ENCODE assay signal across 1 cellular context in the genomic region with DNA sequence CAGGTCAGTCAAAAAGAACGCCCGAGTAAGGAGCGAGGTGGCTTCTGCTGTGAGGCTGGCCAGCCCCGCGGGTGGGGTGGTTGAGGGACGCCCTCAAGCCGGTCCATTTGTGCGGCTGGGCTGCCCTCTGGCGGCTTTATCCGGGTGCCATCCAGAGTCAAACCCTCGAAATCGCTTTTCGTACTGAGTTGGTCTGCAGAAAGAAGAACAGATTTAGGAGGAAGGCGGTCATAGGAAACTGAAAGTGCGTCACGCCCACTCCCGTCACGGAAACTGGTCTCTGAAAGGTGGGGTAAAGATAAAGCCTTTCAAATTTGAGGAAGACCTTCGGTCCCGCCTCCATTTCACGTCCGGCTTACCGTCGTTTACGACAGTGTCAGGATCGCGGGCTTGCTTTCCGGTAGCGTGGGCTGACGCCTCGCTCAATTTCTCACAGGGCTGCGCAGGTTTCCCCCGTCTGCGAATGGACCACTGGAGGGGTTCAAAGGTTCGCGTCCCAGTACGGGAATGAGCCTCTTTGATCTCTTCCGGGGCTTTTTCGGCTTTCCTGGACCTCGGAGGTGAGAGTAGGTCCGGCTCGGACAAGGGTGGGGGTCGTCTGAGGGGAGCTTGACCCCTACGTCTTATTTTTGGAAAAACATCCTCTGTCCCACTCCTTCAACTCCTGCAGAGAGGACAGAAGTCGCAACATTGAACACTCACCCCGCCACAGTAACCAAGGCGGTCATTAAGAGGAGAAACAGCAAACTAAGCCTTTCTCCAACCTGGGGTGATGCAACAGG.
TF ChIP-seq lines count a peak whose summit lies in the region.

HAX1 (plus strand) TSS at position 413 of the 782 bp plus-strand sequence; CDS start at position 508, 95 bp downstream.

TF ChIP-seq in HepG2, 621 proteins besides CTCF, POLR2A, EP300 and RAD21 (continued from another document and continues in another):
- 0 out of 2 replicates have a peak, but pooled peaks have one; percentile 50 for TF ChIP-seq UBTF (CRISPR knock-in tag; IDR thresholded peaks at IDR 0.05)
- TF ChIP-seq NFKB2 (CRISPR knock-in tag; IDR thresholded peaks at IDR 0.05; ENCODE audit: borderline replicate concordance): no peak
- TF ChIP-seq HNF4G (IDR thresholded peaks at IDR 0.05; ENCODE audit: borderline replicate concordance, low read depth, low read length): peak; percentile 42; the same call in 1 of the 2 replicates
- TF ChIP-seq HNF4G (CRISPR knock-in tag; IDR thresholded peaks at IDR 0.05; ENCODE audit: borderline replicate concordance, low read depth): no peak; the same call in 1 of the 2 replicates
- TF ChIP-seq, protein P1, sequence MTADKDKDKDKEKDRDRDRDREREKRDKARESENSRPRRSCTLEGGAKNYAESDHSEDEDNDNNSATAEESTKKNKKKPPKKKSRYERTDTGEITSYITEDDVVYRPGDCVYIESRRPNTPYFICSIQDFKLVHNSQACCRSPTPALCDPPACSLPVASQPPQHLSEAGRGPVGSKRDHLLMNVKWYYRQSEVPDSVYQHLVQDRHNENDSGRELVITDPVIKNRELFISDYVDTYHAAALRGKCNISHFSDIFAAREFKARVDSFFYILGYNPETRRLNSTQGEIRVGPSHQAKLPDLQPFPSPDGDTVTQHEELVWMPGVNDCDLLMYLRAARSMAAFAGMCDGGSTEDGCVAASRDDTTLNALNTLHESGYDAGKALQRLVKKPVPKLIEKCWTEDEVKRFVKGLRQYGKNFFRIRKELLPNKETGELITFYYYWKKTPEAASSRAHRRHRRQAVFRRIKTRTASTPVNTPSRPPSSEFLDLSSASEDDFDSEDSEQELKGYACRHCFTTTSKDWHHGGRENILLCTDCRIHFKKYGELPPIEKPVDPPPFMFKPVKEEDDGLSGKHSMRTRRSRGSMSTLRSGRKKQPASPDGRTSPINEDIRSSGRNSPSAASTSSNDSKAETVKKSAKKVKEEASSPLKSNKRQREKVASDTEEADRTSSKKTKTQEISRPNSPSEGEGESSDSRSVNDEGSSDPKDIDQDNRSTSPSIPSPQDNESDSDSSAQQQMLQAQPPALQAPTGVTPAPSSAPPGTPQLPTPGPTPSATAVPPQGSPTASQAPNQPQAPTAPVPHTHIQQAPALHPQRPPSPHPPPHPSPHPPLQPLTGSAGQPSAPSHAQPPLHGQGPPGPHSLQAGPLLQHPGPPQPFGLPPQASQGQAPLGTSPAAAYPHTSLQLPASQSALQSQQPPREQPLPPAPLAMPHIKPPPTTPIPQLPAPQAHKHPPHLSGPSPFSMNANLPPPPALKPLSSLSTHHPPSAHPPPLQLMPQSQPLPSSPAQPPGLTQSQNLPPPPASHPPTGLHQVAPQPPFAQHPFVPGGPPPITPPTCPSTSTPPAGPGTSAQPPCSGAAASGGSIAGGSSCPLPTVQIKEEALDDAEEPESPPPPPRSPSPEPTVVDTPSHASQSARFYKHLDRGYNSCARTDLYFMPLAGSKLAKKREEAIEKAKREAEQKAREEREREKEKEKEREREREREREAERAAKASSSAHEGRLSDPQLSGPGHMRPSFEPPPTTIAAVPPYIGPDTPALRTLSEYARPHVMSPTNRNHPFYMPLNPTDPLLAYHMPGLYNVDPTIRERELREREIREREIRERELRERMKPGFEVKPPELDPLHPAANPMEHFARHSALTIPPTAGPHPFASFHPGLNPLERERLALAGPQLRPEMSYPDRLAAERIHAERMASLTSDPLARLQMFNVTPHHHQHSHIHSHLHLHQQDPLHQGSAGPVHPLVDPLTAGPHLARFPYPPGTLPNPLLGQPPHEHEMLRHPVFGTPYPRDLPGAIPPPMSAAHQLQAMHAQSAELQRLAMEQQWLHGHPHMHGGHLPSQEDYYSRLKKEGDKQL (CRISPR knock-in tag; IDR thresholded peaks at IDR 0.05; ENCODE audit: low read depth): no peak
- no peak for TF ChIP-seq TRIM22 (IDR thresholded peaks at IDR 0.05)
- TF ChIP-seq KDM4B (CRISPR knock-in tag; IDR thresholded peaks at IDR 0.05): no peak
- TF ChIP-seq TEAD3 (CRISPR knock-in tag; optimal IDR thresholded peaks at IDR 0.05; ENCODE audit: borderline replicate concordance): peak; percentile 42
- TF ChIP-seq ZSCAN29 (CRISPR knock-in tag; conservative IDR thresholded peaks at IDR 0.05): no peak
- TF ChIP-seq ZNF17 (CRISPR knock-in tag; IDR thresholded peaks at IDR 0.05): no peak
- TF ChIP-seq, protein P2, sequence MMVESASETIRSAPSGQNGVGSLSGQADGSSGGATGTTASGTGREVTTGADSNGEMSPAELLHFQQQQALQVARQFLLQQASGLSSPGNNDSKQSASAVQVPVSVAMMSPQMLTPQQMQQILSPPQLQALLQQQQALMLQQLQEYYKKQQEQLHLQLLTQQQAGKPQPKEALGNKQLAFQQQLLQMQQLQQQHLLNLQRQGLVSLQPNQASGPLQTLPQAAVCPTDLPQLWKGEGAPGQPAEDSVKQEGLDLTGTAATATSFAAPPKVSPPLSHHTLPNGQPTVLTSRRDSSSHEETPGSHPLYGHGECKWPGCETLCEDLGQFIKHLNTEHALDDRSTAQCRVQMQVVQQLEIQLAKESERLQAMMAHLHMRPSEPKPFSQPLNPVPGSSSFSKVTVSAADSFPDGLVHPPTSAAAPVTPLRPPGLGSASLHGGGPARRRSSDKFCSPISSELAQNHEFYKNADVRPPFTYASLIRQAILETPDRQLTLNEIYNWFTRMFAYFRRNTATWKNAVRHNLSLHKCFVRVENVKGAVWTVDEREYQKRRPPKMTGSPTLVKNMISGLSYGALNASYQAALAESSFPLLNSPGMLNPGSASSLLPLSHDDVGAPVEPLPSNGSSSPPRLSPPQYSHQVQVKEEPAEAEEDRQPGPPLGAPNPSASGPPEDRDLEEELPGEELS (CRISPR knock-in tag; IDR thresholded peaks at IDR 0.05): peak; percentile 27; the same call in 1 of the 2 replicates
- TF ChIP-seq, protein P3, sequence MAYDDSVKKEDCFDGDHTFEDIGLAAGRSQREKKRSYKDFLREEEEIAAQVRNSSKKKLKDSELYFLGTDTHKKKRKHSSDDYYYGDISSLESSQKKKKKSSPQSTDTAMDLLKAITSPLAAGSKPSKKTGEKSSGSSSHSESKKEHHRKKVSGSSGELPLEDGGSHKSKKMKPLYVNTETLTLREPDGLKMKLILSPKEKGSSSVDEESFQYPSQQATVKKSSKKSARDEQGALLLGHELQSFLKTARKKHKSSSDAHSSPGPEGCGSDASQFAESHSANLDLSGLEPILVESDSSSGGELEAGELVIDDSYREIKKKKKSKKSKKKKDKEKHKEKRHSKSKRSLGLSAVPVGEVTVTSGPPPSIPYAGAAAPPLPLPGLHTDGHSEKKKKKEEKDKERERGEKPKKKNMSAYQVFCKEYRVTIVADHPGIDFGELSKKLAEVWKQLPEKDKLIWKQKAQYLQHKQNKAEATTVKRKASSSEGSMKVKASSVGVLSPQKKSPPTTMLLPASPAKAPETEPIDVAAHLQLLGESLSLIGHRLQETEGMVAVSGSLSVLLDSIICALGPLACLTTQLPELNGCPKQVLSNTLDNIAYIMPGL (CRISPR knock-in tag; IDR thresholded peaks at IDR 0.05; ENCODE audit: borderline replicate concordance in 1 of 2, low read depth in 1 of 2): peak; percentile 82 to 90; a peak in 3 of 4 replicates
- TF ChIP-seq, protein P4, sequence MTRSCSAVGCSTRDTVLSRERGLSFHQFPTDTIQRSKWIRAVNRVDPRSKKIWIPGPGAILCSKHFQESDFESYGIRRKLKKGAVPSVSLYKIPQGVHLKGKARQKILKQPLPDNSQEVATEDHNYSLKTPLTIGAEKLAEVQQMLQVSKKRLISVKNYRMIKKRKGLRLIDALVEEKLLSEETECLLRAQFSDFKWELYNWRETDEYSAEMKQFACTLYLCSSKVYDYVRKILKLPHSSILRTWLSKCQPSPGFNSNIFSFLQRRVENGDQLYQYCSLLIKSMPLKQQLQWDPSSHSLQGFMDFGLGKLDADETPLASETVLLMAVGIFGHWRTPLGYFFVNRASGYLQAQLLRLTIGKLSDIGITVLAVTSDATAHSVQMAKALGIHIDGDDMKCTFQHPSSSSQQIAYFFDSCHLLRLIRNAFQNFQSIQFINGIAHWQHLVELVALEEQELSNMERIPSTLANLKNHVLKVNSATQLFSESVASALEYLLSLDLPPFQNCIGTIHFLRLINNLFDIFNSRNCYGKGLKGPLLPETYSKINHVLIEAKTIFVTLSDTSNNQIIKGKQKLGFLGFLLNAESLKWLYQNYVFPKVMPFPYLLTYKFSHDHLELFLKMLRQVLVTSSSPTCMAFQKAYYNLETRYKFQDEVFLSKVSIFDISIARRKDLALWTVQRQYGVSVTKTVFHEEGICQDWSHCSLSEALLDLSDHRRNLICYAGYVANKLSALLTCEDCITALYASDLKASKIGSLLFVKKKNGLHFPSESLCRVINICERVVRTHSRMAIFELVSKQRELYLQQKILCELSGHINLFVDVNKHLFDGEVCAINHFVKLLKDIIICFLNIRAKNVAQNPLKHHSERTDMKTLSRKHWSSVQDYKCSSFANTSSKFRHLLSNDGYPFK (CRISPR knock-in tag; IDR thresholded peaks at IDR 0.05; ENCODE audit: borderline replicate concordance): peak; percentile 47; the same call in 1 of the 2 replicates
- TF ChIP-seq, protein P5, sequence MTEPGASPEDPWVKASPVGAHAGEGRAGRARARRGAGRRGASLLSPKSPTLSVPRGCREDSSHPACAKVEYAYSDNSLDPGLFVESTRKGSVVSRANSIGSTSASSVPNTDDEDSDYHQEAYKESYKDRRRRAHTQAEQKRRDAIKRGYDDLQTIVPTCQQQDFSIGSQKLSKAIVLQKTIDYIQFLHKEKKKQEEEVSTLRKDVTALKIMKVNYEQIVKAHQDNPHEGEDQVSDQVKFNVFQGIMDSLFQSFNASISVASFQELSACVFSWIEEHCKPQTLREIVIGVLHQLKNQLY (CRISPR knock-in tag; IDR thresholded peaks at IDR 0.05): peak; percentile 52; the same call in 1 of the 2 replicates
- peak; percentile 84 for TF ChIP-seq HOXA3 (CRISPR knock-in tag; IDR thresholded peaks at IDR 0.05)
- no peak; the same call in 1 of the 2 replicates for TF ChIP-seq ZNF605 (CRISPR knock-in tag; IDR thresholded peaks at IDR 0.05)
- peak; percentile 84 for TF ChIP-seq ZSCAN31 (CRISPR knock-in tag; IDR thresholded peaks at IDR 0.05; ENCODE audit: low read depth)
- TF ChIP-seq ATF4 (CRISPR knock-in tag; IDR thresholded peaks at IDR 0.05): peak in 1 of 2 experiments; percentile 85; a peak in 2 of 4 replicates
- no peak for TF ChIP-seq HNRNPH1 (optimal IDR thresholded peaks at IDR 0.05; ENCODE audit: low read depth, low read length)
- TF ChIP-seq ZNF510 (CRISPR knock-in tag; IDR thresholded peaks at IDR 0.05; ENCODE audit: low read depth): no peak
- TF ChIP-seq, protein P6, sequence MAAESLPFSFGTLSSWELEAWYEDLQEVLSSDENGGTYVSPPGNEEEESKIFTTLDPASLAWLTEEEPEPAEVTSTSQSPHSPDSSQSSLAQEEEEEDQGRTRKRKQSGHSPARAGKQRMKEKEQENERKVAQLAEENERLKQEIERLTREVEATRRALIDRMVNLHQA (CRISPR knock-in tag; IDR thresholded peaks at IDR 0.05): 0 out of 2 replicates have a peak, but pooled peaks have one; percentile 64
- no peak; the same call in 1 of the 2 replicates for TF ChIP-seq ZNF343 (CRISPR knock-in tag; IDR thresholded peaks at IDR 0.05)
- TF ChIP-seq NKX3-1 (CRISPR knock-in tag; IDR thresholded peaks at IDR 0.05): no peak
- TF ChIP-seq, protein P7, sequence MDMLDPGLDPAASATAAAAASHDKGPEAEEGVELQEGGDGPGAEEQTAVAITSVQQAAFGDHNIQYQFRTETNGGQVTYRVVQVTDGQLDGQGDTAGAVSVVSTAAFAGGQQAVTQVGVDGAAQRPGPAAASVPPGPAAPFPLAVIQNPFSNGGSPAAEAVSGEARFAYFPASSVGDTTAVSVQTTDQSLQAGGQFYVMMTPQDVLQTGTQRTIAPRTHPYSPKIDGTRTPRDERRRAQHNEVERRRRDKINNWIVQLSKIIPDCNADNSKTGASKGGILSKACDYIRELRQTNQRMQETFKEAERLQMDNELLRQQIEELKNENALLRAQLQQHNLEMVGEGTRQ (IDR thresholded peaks at IDR 0.05; ENCODE audit: low read depth, low read length): no peak
- TF ChIP-seq, protein P7 (CRISPR knock-in tag; IDR thresholded peaks at IDR 0.05; ENCODE audit: borderline replicate concordance): no peak
- no peak for TF ChIP-seq PAX8 (CRISPR knock-in tag; IDR thresholded peaks at IDR 0.05; ENCODE audit: borderline replicate concordance)
- no peak for TF ChIP-seq NCOA5 (CRISPR knock-in tag; IDR thresholded peaks at IDR 0.05)
